ENCODE assay signal across 1 cellular context in genomic region chr19:10611907-10612306, GRCh38.
TF ChIP-seq lines count a peak whose summit lies in the region.

No MANE protein-coding gene starts in this region.

TF ChIP-seq in GM23338, 12 proteins besides CTCF, POLR2A, EP300 and RAD21 (continued from another document):
- TF ChIP-seq ZNF462 (CRISPR knock-in tag; IDR thresholded peaks at IDR 0.05) = no peak
- TF ChIP-seq, protein P1, sequence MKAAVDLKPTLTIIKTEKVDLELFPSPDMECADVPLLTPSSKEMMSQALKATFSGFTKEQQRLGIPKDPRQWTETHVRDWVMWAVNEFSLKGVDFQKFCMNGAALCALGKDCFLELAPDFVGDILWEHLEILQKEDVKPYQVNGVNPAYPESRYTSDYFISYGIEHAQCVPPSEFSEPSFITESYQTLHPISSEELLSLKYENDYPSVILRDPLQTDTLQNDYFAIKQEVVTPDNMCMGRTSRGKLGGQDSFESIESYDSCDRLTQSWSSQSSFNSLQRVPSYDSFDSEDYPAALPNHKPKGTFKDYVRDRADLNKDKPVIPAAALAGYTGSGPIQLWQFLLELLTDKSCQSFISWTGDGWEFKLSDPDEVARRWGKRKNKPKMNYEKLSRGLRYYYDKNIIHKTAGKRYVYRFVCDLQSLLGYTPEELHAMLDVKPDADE (IDR thresholded peaks at IDR 0.05) = no peak
- TF ChIP-seq ZNF114 (CRISPR knock-in tag; IDR thresholded peaks at IDR 0.05) = no peak
- TF ChIP-seq REST (IDR thresholded peaks at IDR 0.05; ENCODE audit: unreplicated experiment) = no peak
- TF ChIP-seq EZH2phosphoT487 (IDR thresholded peaks at IDR 0.05; ENCODE audit: unreplicated experiment) = no peak
- TF ChIP-seq EZH2 (IDR thresholded peaks at IDR 0.05; ENCODE audit: low read depth, unreplicated experiment) = no peak
